Comparison of ENCODE assay signal across 8 cellular contexts in the genomic region with DNA sequence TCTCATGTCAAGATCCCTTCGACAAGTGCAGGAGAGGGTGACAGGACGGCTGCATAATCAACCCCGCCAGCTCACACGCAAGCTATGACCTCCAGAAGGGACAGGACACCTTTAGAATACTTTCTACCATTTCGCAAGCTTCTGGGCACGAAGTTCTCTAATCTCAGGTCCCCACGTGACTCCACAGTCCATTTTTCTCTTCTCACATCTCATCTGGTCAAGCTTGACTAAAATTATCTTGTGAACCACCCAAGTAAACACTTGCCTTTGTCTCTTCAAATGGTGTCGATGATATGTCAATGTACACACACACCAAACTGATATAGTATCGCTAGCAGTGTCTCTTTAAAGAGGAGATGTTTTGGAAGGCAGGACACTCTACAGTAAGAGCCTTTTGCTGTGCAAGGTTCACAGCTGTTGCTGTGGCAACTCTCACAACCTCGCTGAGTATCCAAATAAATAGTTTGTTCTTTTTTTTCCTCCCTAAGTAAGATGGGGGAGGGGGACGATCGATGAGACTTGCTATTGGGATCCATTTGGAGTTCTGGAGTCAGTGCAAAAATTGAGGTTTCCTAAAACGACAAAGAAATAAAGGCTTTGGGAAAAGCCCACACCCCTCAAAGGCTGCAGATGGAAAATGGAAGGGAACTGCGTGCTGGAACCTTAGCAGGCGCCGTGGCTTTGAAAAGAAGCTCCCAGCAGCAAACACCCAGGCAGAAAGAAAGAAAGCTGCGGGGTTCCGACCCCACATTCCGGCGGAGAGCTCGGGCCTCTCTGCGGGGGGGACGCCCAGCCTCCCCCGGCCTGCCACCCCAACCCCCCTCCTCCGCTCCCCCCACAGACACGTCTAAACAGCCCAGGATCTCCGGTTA.
DNase-seq lines count a peak whose midpoint lies in the region; ATAC-seq and TF ChIP-seq lines count a peak whose summit lies in the region.

No MANE protein-coding gene starts in this region.

- no peaks in the 10 kb centered on the region for H3K4me1 ChIP-seq in SJCRH30
- H3K4me1 ChIP-seq in prostate gland (replicated peaks) = no peaks in the 10 kb centered on the region

- intact Hi-C loops in Right ventricle myocardium superior (cut with DNase I) (loop anchor here (10.0 kb wide), 1 partner anchor 135 kb away; no protein-coding TSS in a partner anchor), prostate gland (cut with DNase I) (loop anchor here (10.0 kb wide), 1 partner anchor 225 kb away; no protein-coding TSS in a partner anchor)

- H3K27me3 ChIP-seq in SJCRH30 (no peaks in the 10 kb centered on the region), prostate gland (replicated peaks; ENCODE audit: insufficient read depth) (no peaks in the 10 kb centered on the region)

- DNase-seq in EL = peak; percentile 3
- peak; percentile 12 to 45 for DNase-seq in SJCRH30
- DNase-seq in Right ventricle myocardium superior = peak; percentile 65
- DNase-seq in prostate gland (ENCODE audit: low spot score) = no peak
- DNase-seq in T-helper 2 cell = no peak

- ATAC-seq in Right ventricle myocardium superior (ENCODE audit: poor library complexity) (peak; percentile 85), GM21367 (IDR thresholded peaks at IDR 0.05; ENCODE audit: unreplicated experiment) (no peak), HG02973 (IDR thresholded peaks at IDR 0.05; ENCODE audit: unreplicated experiment) (no peak), HG03439 (IDR thresholded peaks at IDR 0.05; ENCODE audit: unreplicated experiment) (no peak)

- H3K36me3 ChIP-seq in SJCRH30 (no peaks in the 10 kb centered on the region), prostate gland (no peaks in the 10 kb centered on the region)

- no peak for TF ChIP-seq CTCF in prostate gland (IDR thresholded peaks at IDR 0.05)

- TF ChIP-seq POLR2A in prostate gland (IDR thresholded peaks at IDR 0.05) = no peak

- no peak overlapping the region for H3K27ac ChIP-seq in SJCRH30
- H3K27ac ChIP-seq in prostate gland = peak overlapping the region; percentile 35 to 44

- H3K4me3 ChIP-seq in SJCRH30 (peak overlapping the region; percentile 59), prostate gland (peak overlapping the region; percentile 23 to 24)

- no peaks in the 10 kb centered on the region for H3K9me3 ChIP-seq in SJCRH30 (replicated peaks)
- no peaks in the 10 kb centered on the region for H3K9me3 ChIP-seq in prostate gland

- 17% methylated on average over 27 of the region's 27 CpGs for whole genome bisulfite sequencing in prostate gland

Comparison
In these comparisons a context has a peak if more than half of its experiments do, and no peak if none do; other contexts are left out.
1. DNase-seq: peak in EL (single experiment), SJCRH30 (2 of 2) and Right ventricle myocardium superior (single experiment); none in prostate gland (single experiment) and T-helper 2 cell (0 of 5).